ENCODE assay signal across 11 cellular contexts in the genomic region with DNA sequence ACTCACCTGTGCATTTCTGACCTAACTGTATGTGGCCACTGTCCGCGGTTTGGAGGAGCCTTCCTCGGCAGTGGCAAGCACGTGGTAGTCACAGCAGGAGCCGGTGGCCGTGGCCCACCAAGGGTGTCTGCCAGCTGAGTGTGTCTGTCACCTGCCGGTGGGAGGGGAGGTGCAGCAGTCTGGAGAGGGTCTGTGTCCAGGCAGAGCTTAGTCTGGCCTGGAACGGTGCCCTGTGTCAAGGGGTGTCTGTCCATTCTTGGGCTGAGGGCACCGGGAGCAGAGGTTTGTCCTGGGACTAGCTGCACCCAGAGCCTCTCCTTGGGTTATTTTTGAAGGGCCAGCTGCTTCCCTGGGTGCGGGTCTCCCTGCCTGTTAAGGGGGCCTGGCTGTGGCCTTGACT. TPM values are rescaled to one million over a fixed set of nuclear protein-coding genes. Genes with fewer than 3 reads are reported as not detected.
DNase-seq lines count a peak whose midpoint lies in the region; ATAC-seq, FAIRE-seq and TF ChIP-seq lines count a peak whose summit lies in the region.
"Had no signal": no experiment of that assay in that cellular context is flagged by ENCODE, and none has a peak within 500 bp of the region (broad histone marks: within the 10 kb centered on the region; RNA-seq: fewer than 3 reads in every experiment).

No MANE protein-coding gene starts in this region.

- H3K4me1 ChIP-seq in muscle layer of duodenum (ENCODE audit: control insufficient read depth in 1 of 2, insufficient read depth in 2 of 2, low read length in 2 of 2) (peaks cover 24 to 92% of the 10 kb centered on the region in 2 donors), upper lobe of left lung (peaks cover 45 to 93% (median 65%) of the 10 kb centered on the region in 4 donors)

- DNase-seq in activated naive CD4-positive, alpha-beta T cell treated with anti-CD3 and anti-CD28 coated beads, Interleukin-2, amount 10 ng/mL, durations not matched to agents 7 days and 5 days = no peak
- no peak for DNase-seq in activated naive CD4-positive, alpha-beta T cell (lab: John Stamatoyannopoulos, UW)
- DNase-seq in upper lobe of left lung (no peak), HK-2 (ENCODE audit: unreplicated experiment) (no peak), GM19239 (ENCODE audit: insufficient read length, low spot score) (no peak), NCI-H1436 treated with DMSO at 0.1 percent for 48 hours (lab: John Stamatoyannopoulos, UW) (no peak)
- DNase-seq: brain microvascular endothelial cell, KG1 had no signal

- no peak for TF ChIP-seq POLR2A in upper lobe of left lung (IDR thresholded peaks at IDR 0.05)

- H3K9me3 ChIP-seq in muscle layer of duodenum (ENCODE audit: control insufficient read depth in 1 of 2, low read length in 2 of 2) (no peaks in the 10 kb centered on the region), upper lobe of left lung (no peaks in the 10 kb centered on the region)

- H3K36me3 Mint-ChIP-seq in activated naive CD4-positive, alpha-beta T cell treated with anti-CD3 and anti-CD28 coated beads, Interleukin-2, amount 10 ng/mL, durations not matched to agents 7 days and 5 days = peaks cover 85% of the 10 kb centered on the region
- H3K36me3 Mint-ChIP-seq in brain = peaks cover 29% of the 10 kb centered on the region

- H3K4me1 Mint-ChIP-seq in activated naive CD4-positive, alpha-beta T cell treated with anti-CD3 and anti-CD28 coated beads, Interleukin-2, amount 10 ng/mL, durations not matched to agents 7 days and 5 days = peaks cover 79% of the 10 kb centered on the region
- H3K4me1 Mint-ChIP-seq in brain = peaks cover 63% of the 10 kb centered on the region

- no peak for FAIRE-seq in GM19239 (lab: Jason Lieb, UNC)

- no peak for TF ChIP-seq EP300 in upper lobe of left lung (IDR thresholded peaks at IDR 0.05)

- no peak overlapping the region for H3K4me3 ChIP-seq in muscle layer of duodenum (ENCODE audit: low read depth in 1 of 2, low read length in 2 of 2)
- H3K4me3 ChIP-seq in upper lobe of left lung = no peak overlapping the region
- H3K4me3 ChIP-seq: hepatocyte had no signal

- H3K27me3 ChIP-seq in muscle layer of duodenum (ENCODE audit: low read depth, low read length) = no peaks in the 10 kb centered on the region
- H3K27me3 ChIP-seq in upper lobe of left lung = no peaks in the 10 kb centered on the region
- H3K27me3 ChIP-seq: brain microvascular endothelial cell, hepatocyte had no signal

- H3K4me3 Mint-ChIP-seq in activated naive CD4-positive, alpha-beta T cell treated with anti-CD3 and anti-CD28 coated beads, Interleukin-2, amount 10 ng/mL, durations not matched to agents 7 days and 5 days = peak overlapping the region; percentile 77
- peak overlapping the region; percentile 18 to 75 (median 53) for H3K4me3 Mint-ChIP-seq in brain

- peak overlapping the region; percentile 97 for H3K27ac Mint-ChIP-seq in activated naive CD4-positive, alpha-beta T cell treated with anti-CD3 and anti-CD28 coated beads, Interleukin-2, amount 10 ng/mL, durations not matched to agents 7 days and 5 days
- H3K27ac Mint-ChIP-seq in brain = peak overlapping the region in 4 of 5 experiments; percentile 87 to 94 (median 90)

- CTCF ChIA-PET in activated naive CD4-positive, alpha-beta T cell treated with anti-CD3 and anti-CD28 coated beads, Interleukin-2, amount 10 ng/mL, durations not matched to agents 7 days and 5 days (lab: Charles Lee) = interaction anchor here (0.8 to 4.9 kb wide), 3 partner anchors 17 to 99 kb away, joined by 3 to 26 read pairs (median 3); no protein-coding TSS in a partner anchor

- no peak for ATAC-seq in upper lobe of left lung (ENCODE audit: low FRiP score in 2 of 2)

- H3K36me3 ChIP-seq in muscle layer of duodenum (ENCODE audit: control insufficient read depth in 1 of 2, insufficient read depth in 2 of 2, low read length in 2 of 2) (peaks cover 4 to 7% of the 10 kb centered on the region in 2 donors), upper lobe of left lung (peaks cover 0 to 45% (median 26%) of the 10 kb centered on the region in 4 donors)
- H3K36me3 ChIP-seq: brain microvascular endothelial cell had no signal

- no peak for TF ChIP-seq CTCF in brain (conservative IDR thresholded peaks at IDR 0.05)
- no peak for TF ChIP-seq CTCF in upper lobe of left lung (IDR thresholded peaks at IDR 0.05)

- H3K27me3 Mint-ChIP-seq in activated naive CD4-positive, alpha-beta T cell treated with anti-CD3 and anti-CD28 coated beads, Interleukin-2, amount 10 ng/mL, durations not matched to agents 7 days and 5 days = no peaks in the 10 kb centered on the region
- H3K27me3 Mint-ChIP-seq in brain = no peaks in the 10 kb centered on the region

- H3K9me3 Mint-ChIP-seq in activated naive CD4-positive, alpha-beta T cell treated with anti-CD3 and anti-CD28 coated beads, Interleukin-2, amount 10 ng/mL, durations not matched to agents 7 days and 5 days = no peaks in the 10 kb centered on the region
- peaks cover 0 to 4% (median 0%) of the 10 kb centered on the region in 5 experiments for H3K9me3 Mint-ChIP-seq in brain

- H3K27ac ChIP-seq in muscle layer of duodenum (ENCODE audit: low read length) (peak overlapping the region; percentile 36), upper lobe of left lung (peak overlapping the region in 3 of 4 donors; percentile 56 to 76 (median 74))
- H3K27ac ChIP-seq: brain microvascular endothelial cell, hepatocyte had no signal

- 95 to 99% methylated on average over 7 to 9 of the region's 10 CpGs for WGBS in upper lobe of left lung, 2 donors

RNA-seq across cellular contexts. Expression of gene RBM38, which starts 5.0 kb away (rescaled TPM):
- polyA plus RNA-seq in brain (ENCODE audit: insufficient read depth, low read depth, low replicate concordance) = 74.8 TPM
- 10 to 100 TPM; 14.7 to 27.5 (median 22.3) TPM for total RNA-seq in upper lobe of left lung

RNA-seq across cellular contexts. Expression of gene RAE1, which starts 45.2 kb away (rescaled TPM):
- 65.4 TPM for polyA plus RNA-seq in brain (ENCODE audit: insufficient read depth, low read depth, low replicate concordance)
- 10 to 100 TPM; 10.1 to 31.0 (median 17.9) TPM for total RNA-seq in upper lobe of left lung
